ENCODE assay signal across 24 cellular contexts in genomic region chr5:158387499-158387898, GRCh38.
DNase-seq lines count a peak whose midpoint lies in the region; ATAC-seq and TF ChIP-seq lines count a peak whose summit lies in the region.
"Had no signal": no experiment of that assay in that cellular context is flagged by ENCODE, and none has a peak within 500 bp of the region (broad histone marks: within the 10 kb centered on the region; RNA-seq: fewer than 3 reads in every experiment).

No MANE protein-coding gene starts in this region.

- TF ChIP-seq RAD21 in SK-N-SH (IDR thresholded peaks at IDR 0.05; ENCODE audit: low read length): no peak

- H3K4me3 ChIP-seq in SK-N-SH (ENCODE audit: low read depth in 2 of 2, low read length in 1 of 2) (no peak overlapping the region), WERI-Rb-1 (ENCODE audit: low read depth, low read length) (no peak overlapping the region), Karpas-422 (ENCODE audit: low read length) (no peak overlapping the region)
- H3K4me3 ChIP-seq: GM12878, SK-N-MC had no signal

- H3K4me1 ChIP-seq in SK-N-SH (ENCODE audit: control insufficient read depth in 1 of 2, insufficient read depth in 2 of 2, low read depth in 1 of 2, low read length in 1 of 2) (peaks cover 19 to 23% of the 10 kb centered on the region in 2 experiments), Karpas-422 (ENCODE audit: low read length) (peaks cover 4% of the 10 kb centered on the region)

- no peaks in the 10 kb centered on the region for H3K9me2 ChIP-seq in SK-N-SH
- no peaks in the 10 kb centered on the region for H3K9me2 ChIP-seq in Karpas-422 (replicated peaks; ENCODE audit: insufficient read depth, low read length)

- no peak for TF ChIP-seq EP300 in SK-N-SH (IDR thresholded peaks at IDR 0.05; ENCODE audit: borderline replicate concordance in 1 of 2, low read depth in 1 of 2, low read length in 1 of 2)

- H3F3A ChIP-seq in SK-N-SH (replicated peaks; ENCODE audit: insufficient read depth): peaks cover 42% of the 10 kb centered on the region

- H3K27me3 ChIP-seq in SK-N-SH (ENCODE audit: insufficient read depth) (no peaks in the 10 kb centered on the region), WERI-Rb-1 (ENCODE audit: insufficient read depth, low read depth, severe bottlenecking) (no peaks in the 10 kb centered on the region), Karpas-422 (ENCODE audit: low read length) (no peaks in the 10 kb centered on the region)

- H3K9ac ChIP-seq in SK-N-SH (no peak overlapping the region), Karpas-422 (ENCODE audit: low read length) (no peak overlapping the region)

- H2AFZ ChIP-seq in SK-N-SH (ENCODE audit: low read depth) (no peak overlapping the region), Karpas-422 (ENCODE audit: low read length) (no peak overlapping the region)

- CTCF ChIA-PET in SK-N-SH (lab: Yijun Ruan, JAX): interaction anchor here (1.1 to 1.9 kb wide), 5 partner anchors 37 to 313 kb away, joined by 3 to 5 read pairs (median 4); no protein-coding TSS in a partner anchor

- no peak overlapping the region for H3K4me2 ChIP-seq in SK-N-SH
- no peak overlapping the region for H3K4me2 ChIP-seq in Karpas-422 (ENCODE audit: low read depth, low read length, poor library complexity, severe bottlenecking)

- no peak for ATAC-seq in SK-N-SH treated with all-trans-retinoic acid at 6 μM for 48 hours
- ATAC-seq in HG02884 (IDR thresholded peaks at IDR 0.05; ENCODE audit: unreplicated experiment): no peak
- ATAC-seq: GM12878, HCT116, HepG2 had no signal

- H3K36me3 ChIP-seq in SK-N-SH (replicated peaks in 1 of 2; ENCODE audit: control insufficient read depth in 1 of 2, insufficient read depth in 2 of 2, low read length in 1 of 2): no peaks in the 10 kb centered on the region
- no peaks in the 10 kb centered on the region for H3K36me3 ChIP-seq in WERI-Rb-1
- H3K36me3 ChIP-seq in Karpas-422 (ENCODE audit: insufficient read depth, low read length): no peaks in the 10 kb centered on the region

- no peaks in the 10 kb centered on the region for H4K20me1 ChIP-seq in SK-N-SH (ENCODE audit: insufficient read depth)
- no peaks in the 10 kb centered on the region for H4K20me1 ChIP-seq in Karpas-422 (ENCODE audit: insufficient read depth, low read depth, low read length)

- DNase-seq in SK-N-SH: peak; percentile 19
- peak; percentile 30 for DNase-seq in WERI-Rb-1
- peak; percentile 83 for DNase-seq in kidney tubule cell (ENCODE audit: low spot score)
- no peak for DNase-seq in NCI-H146 (lab: John Stamatoyannopoulos, UW)
- DNase-seq in Karpas-422: no peak
- DNase-seq in MV-4-11 (lab: John Stamatoyannopoulos, UW): no peak
- DNase-seq: CD4-positive, CD25-positive, alpha-beta regulatory T cell; DMS79 treated with DMSO at 0.1 percent for 48 hours; KBM-7; NCI-H1092 treated with DMSO at 0.1 percent for 48 hours; NCI-H1436 treated with DMSO at 0.1 percent for 48 hours; NCI-H2029; NCI-H2171; NCI-H345; NCI-H524 treated with DMSO at 0.1 percent for 48 hours; RPMI8226; SHP77 had no signal

- no peaks in the 10 kb centered on the region for H3K79me2 ChIP-seq in SK-N-SH (ENCODE audit: insufficient read depth)
- no peaks in the 10 kb centered on the region for H3K79me2 ChIP-seq in Karpas-422 (ENCODE audit: low read length)

- TF ChIP-seq CTCF in SK-N-SH (IDR thresholded peaks at IDR 0.05): no peak
- TF ChIP-seq CTCF in WERI-Rb-1 (IDR thresholded peaks at IDR 0.05; ENCODE audit: low read depth, low read length): no peak

- 35% methylated on average over 1 of the region's 1 CpG for WGBS in SK-N-SH (ENCODE audit: low lambda C conversion rate)

- H3K9me3 ChIP-seq in SK-N-SH (no peaks in the 10 kb centered on the region), WERI-Rb-1 (ENCODE audit: severe bottlenecking) (no peaks in the 10 kb centered on the region), Karpas-422 (ENCODE audit: low read length) (no peaks in the 10 kb centered on the region)

- POLR2A ChIA-PET in SK-N-SH (lab: Yijun Ruan, JAX): no interaction called here

- H3K27ac ChIP-seq in SK-N-SH (ENCODE audit: low read depth in 2 of 2, low read length in 1 of 2) (peak overlapping the region in 1 of 2 experiments; percentile 84; a peak in 3 of 4 replicates), WERI-Rb-1 (peak overlapping the region; percentile 32), Karpas-422 (ENCODE audit: low read length) (no peak overlapping the region)
- H3K27ac ChIP-seq: HL-60, SK-N-MC had no signal

TF ChIP-seq in SK-N-SH, 30 proteins besides CTCF, POLR2A, EP300 and RAD21 (continues in another document):
- TF ChIP-seq SIN3A (IDR thresholded peaks at IDR 0.05; ENCODE audit: borderline replicate concordance, low read depth, low read length): no peak
- no peak for TF ChIP-seq EZH2phosphoT487 (IDR thresholded peaks at IDR 0.05; ENCODE audit: borderline replicate concordance, low read depth)
- TF ChIP-seq TCF12 (IDR thresholded peaks at IDR 0.05): no peak
- TF ChIP-seq REST (IDR thresholded peaks at IDR 0.05; ENCODE audit: low read depth, low read length): no peak
- no peak for TF ChIP-seq FOSL2 (IDR thresholded peaks at IDR 0.05; ENCODE audit: borderline replicate concordance, low read depth)
- TF ChIP-seq YY1 (IDR thresholded peaks at IDR 0.05; ENCODE audit: low read depth): no peak

TF ChIP-seq in SK-N-SH treated with all-trans-retinoic acid at 6 μM for 48 hours, 23 proteins besides CTCF, POLR2A, EP300 and RAD21 (continues in another document):
- TF ChIP-seq TSHZ2 (CRISPR knock-in tag; IDR thresholded peaks at IDR 0.05) (no peak), ZNF565 (CRISPR knock-in tag; conservative IDR thresholded peaks at IDR 0.05; ENCODE audit: low read depth) (no peak), SNAI2 (CRISPR knock-in tag; IDR thresholded peaks at IDR 0.05) (no peak), CREB5 (CRISPR knock-in tag; IDR thresholded peaks at IDR 0.05; ENCODE audit: low read depth) (no peak), OSR1 (CRISPR knock-in tag; IDR thresholded peaks at IDR 0.05) (no peak), ZNF8 (CRISPR knock-in tag; IDR thresholded peaks at IDR 0.05) (no peak), POU6F1 (CRISPR knock-in tag; IDR thresholded peaks at IDR 0.05; ENCODE audit: borderline replicate concordance, low read depth) (no peak)

Comparison
In these comparisons a context has a peak if more than half of its experiments do, and no peak if none do; other contexts are left out.
1. DNase-seq: peak in SK-N-SH (single experiment), WERI-Rb-1 (single experiment) and kidney tubule cell (single experiment); none in NCI-H146 (single experiment), Karpas-422 (single experiment) and MV-4-11 (single experiment).